ENCODE assay signal across 10 cellular contexts in the genomic region with DNA sequence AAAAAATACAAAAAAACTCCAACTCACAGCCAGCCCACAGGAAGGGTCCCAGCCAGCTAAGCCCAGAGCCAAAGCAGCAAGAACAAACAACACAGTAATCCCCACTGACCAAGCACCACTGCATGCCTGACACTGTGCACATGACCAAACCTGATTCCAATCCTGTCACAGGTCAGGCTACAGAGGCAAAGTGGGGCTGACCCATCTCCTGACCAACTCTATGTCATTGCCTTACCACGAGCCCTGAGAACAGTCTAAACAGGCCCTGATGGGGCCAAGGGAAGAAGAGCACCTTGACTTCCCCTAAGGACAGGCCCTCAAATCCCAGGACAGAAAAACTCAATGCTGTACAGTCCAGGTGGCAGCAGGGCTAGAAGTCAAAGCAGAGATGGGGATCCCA. TPM values are rescaled to one million over a fixed set of nuclear protein-coding genes. Genes with fewer than 3 reads are reported as not detected.
A peak's percentile ranks its signal among the peaks of the same experiment; 100 is the strongest.
DNase-seq lines count a peak whose midpoint lies in the region; ATAC-seq and TF ChIP-seq lines count a peak whose summit lies in the region.
"Had no signal": no experiment of that assay in that cellular context is flagged by ENCODE, and none has a peak within 500 bp of the region (broad histone marks: within the 10 kb centered on the region; RNA-seq: fewer than 3 reads in every experiment).

No MANE protein-coding gene starts in this region.

- no peak overlapping the region for H3K27ac Mint-ChIP-seq in GM23338
- no peak overlapping the region for H3K27ac Mint-ChIP-seq in stimulated activated naive B cell treated with anti-CD40 and anti-IgM and Interleukin-4, amounts not matched to agents 10 μg/mL and 1 μg/mL and 100 μg/mL, for 72 hours

- H3K4me3 ChIP-seq in GM23338 (peak overlapping the region; percentile 98), ascending aorta (peak overlapping the region in 1 of 2 donors; percentile 36), iPS-20b (ENCODE audit: low read length) (peak overlapping the region; percentile 82; the same call in 1 of the 2 replicates)

- H3K9me2 ChIP-seq in GM23338 (ENCODE audit: insufficient read depth) = peaks cover 1% of the 10 kb centered on the region; the same call in 1 of the 2 replicates

- H3K9me3 ChIP-seq in ascending aorta = no peaks in the 10 kb centered on the region
- peaks cover 19% of the 10 kb centered on the region for H3K9me3 ChIP-seq in iPS-20b (ENCODE audit: insufficient read depth, low read depth, low read length)

- H4K20me1 ChIP-seq in GM23338 (replicated peaks; ENCODE audit: insufficient read depth) = peaks cover 37% of the 10 kb centered on the region

- intact Hi-C loops in ascending aorta (cut with DNase I) = loop anchor here (5.0 kb wide), 2 partner anchors 231 to 269 kb away; a partner anchor contains a TSS

- H3F3A ChIP-seq in GM23338 (replicated peaks; ENCODE audit: low read depth) = peaks cover 11% of the 10 kb centered on the region; the same call in 1 of the 2 replicates

- peaks cover 23% of the 10 kb centered on the region for H3K4me1 Mint-ChIP-seq in GM23338
- peaks cover 39 to 56% of the 10 kb centered on the region in 2 donors for H3K4me1 Mint-ChIP-seq in stimulated activated naive B cell treated with anti-CD40 and anti-IgM and Interleukin-4, amounts not matched to agents 10 μg/mL and 1 μg/mL and 100 μg/mL, for 72 hours

- H2AFZ ChIP-seq in GM23338 = no peak overlapping the region

- H3K79me2 ChIP-seq in GM23338 (replicated peaks; ENCODE audit: insufficient read depth) = peaks cover 89% of the 10 kb centered on the region

- peaks cover 60% of the 10 kb centered on the region for H3K36me3 Mint-ChIP-seq in GM23338 (ENCODE audit: low read depth)
- H3K36me3 Mint-ChIP-seq in stimulated activated naive B cell treated with anti-CD40 and anti-IgM and Interleukin-4, amounts not matched to agents 10 μg/mL and 1 μg/mL and 100 μg/mL, for 72 hours = peaks cover 28 to 38% of the 10 kb centered on the region in 2 donors

- peaks cover 6% of the 10 kb centered on the region for H3K27me3 Mint-ChIP-seq in GM23338 (ENCODE audit: insufficient read depth, low read depth, poor library complexity)
- no peaks in the 10 kb centered on the region for H3K27me3 Mint-ChIP-seq in stimulated activated naive B cell treated with anti-CD40 and anti-IgM and Interleukin-4, amounts not matched to agents 10 μg/mL and 1 μg/mL and 100 μg/mL, for 72 hours

- no peaks in the 10 kb centered on the region for H3K27me3 ChIP-seq in GM23338 (ENCODE audit: insufficient read depth)
- H3K27me3 ChIP-seq in ascending aorta = no peaks in the 10 kb centered on the region
- H3K27me3 ChIP-seq in iPS-20b (ENCODE audit: insufficient read depth, low read length) = peaks cover 6% of the 10 kb centered on the region; the same call in 1 of the 2 replicates

- H3K27ac ChIP-seq in GM23338 (ENCODE audit: low read depth) = no peak overlapping the region
- peak overlapping the region; percentile 24 to 88 for H3K27ac ChIP-seq in ascending aorta
- no peak overlapping the region for H3K27ac ChIP-seq in iPS-20b (ENCODE audit: low read length)

- H3K36me3 ChIP-seq in GM23338 (ENCODE audit: insufficient read depth) = peaks cover 22% of the 10 kb centered on the region
- H3K36me3 ChIP-seq in ascending aorta = peaks cover 0 to 18% of the 10 kb centered on the region in 2 donors
- H3K36me3 ChIP-seq in iPS-20b (ENCODE audit: insufficient read depth, low read depth, low read length) = peaks cover 40% of the 10 kb centered on the region

- DNase-seq in GM23338 (ENCODE audit: low spot score) (no peak), ascending aorta (ENCODE audit: low spot score in 2 of 2) (no peak), NCI-H1417 (lab: John Stamatoyannopoulos, UW) (no peak), NCI-H345 (lab: John Stamatoyannopoulos, UW) (no peak)
- DNase-seq in stimulated activated naive B cell treated with anti-CD40 and anti-IgM and Interleukin-4, amounts not matched to agents 10 μg/mL and 1 μg/mL and 100 μg/mL, for 72 hours = no peak
- DNase-seq: left cardiac atrium; stimulated activated CD4-positive, alpha-beta T cell treated with anti-CD3 and anti-CD28 coated beads, Interleukin-1b, Interleukin-23, amount 100 ng/mL, for 48 hours had no signal

- ATAC-seq in GM23338 = no peak
- ATAC-seq in stimulated activated naive B cell treated with anti-CD40 and anti-IgM and Interleukin-4, amounts not matched to agents 10 μg/mL and 1 μg/mL and 100 μg/mL, for 72 hours (replicated peaks) = no peak
- no peak for ATAC-seq in GM19455 (IDR thresholded peaks at IDR 0.05; ENCODE audit: unreplicated experiment)
- ATAC-seq in GM21526 (IDR thresholded peaks at IDR 0.05; ENCODE audit: low FRiP score, unreplicated experiment) = no peak

- H3K9me3 Mint-ChIP-seq in GM23338 = peaks cover 42% of the 10 kb centered on the region
- H3K9me3 Mint-ChIP-seq in stimulated activated naive B cell treated with anti-CD40 and anti-IgM and Interleukin-4, amounts not matched to agents 10 μg/mL and 1 μg/mL and 100 μg/mL, for 72 hours = peaks cover 0 to 4% of the 10 kb centered on the region in 2 donors

- no peak overlapping the region for H3K9ac ChIP-seq in iPS-20b (ENCODE audit: low read depth, low read length)

- TF ChIP-seq CTCF in GM23338 (conservative IDR thresholded peaks at IDR 0.05; ENCODE audit: low read depth in 2 of 2) = no peak
- TF ChIP-seq CTCF in ascending aorta (IDR thresholded peaks at IDR 0.05) = no peak

- peaks cover 20% of the 10 kb centered on the region for H3K4me1 ChIP-seq in GM23338 (ENCODE audit: insufficient read depth)
- peaks cover 15 to 16% of the 10 kb centered on the region in 2 donors for H3K4me1 ChIP-seq in ascending aorta
- H3K4me1 ChIP-seq in iPS-20b (ENCODE audit: insufficient read depth, low read length) = peaks cover 7% of the 10 kb centered on the region; the same call in 1 of the 2 replicates

- H3K4me2 ChIP-seq in GM23338 = peak overlapping the region; percentile 99

- peak overlapping the region; percentile 9; the same call in 1 of the 3 replicates for H3K4me3 Mint-ChIP-seq in GM23338
- H3K4me3 Mint-ChIP-seq in stimulated activated naive B cell treated with anti-CD40 and anti-IgM and Interleukin-4, amounts not matched to agents 10 μg/mL and 1 μg/mL and 100 μg/mL, for 72 hours = peak overlapping the region; percentile 50 to 87

TF ChIP-seq in GM23338, 12 proteins besides CTCF, POLR2A, EP300 and RAD21 (continues in another document):
- TF ChIP-seq EZH2 (IDR thresholded peaks at IDR 0.05; ENCODE audit: low read depth, unreplicated experiment) = no peak

RNA-seq across cellular contexts. Expression of a gene that starts 2.4 kb away (rescaled TPM):
- 216 and 237 TPM in 2 replicates for total RNA-seq in GM23338 (2014; rRNA removed; shearing (Covaris generic))
- 49.3 and 55.0 TPM in 2 replicates for polyA plus RNA-seq in GM23338 (2016; fragmentation: Nextera tagmentation; extraction: Ambion mirVana)
- 49.4 TPM for total RNA-seq in ascending aorta

RNA-seq across cellular contexts. Expression of a gene that starts 41.9 kb away (rescaled TPM):
- 30.7 and 37.6 TPM in 2 replicates for total RNA-seq in GM23338 (2014; rRNA removed; shearing (Covaris generic))
- polyA plus RNA-seq in GM23338 (2016; fragmentation: Nextera tagmentation; extraction: Ambion mirVana) = 69.6 and 70.2 TPM in 2 replicates
- 37.4 TPM for total RNA-seq in ascending aorta

RNA-seq across cellular contexts. Expression of a gene that starts 59.3 kb away (rescaled TPM):
- 123 and 167 TPM in 2 replicates for total RNA-seq in GM23338 (2014; rRNA removed; shearing (Covaris generic))
- polyA plus RNA-seq in GM23338 (2016; fragmentation: Nextera tagmentation; extraction: Ambion mirVana) = 39.2 and 44.4 TPM in 2 replicates
- 121 TPM for total RNA-seq in ascending aorta

RNA-seq across cellular contexts. Expression of a gene that starts 60.0 kb away (rescaled TPM):
- 31.8 and 33.0 TPM in 2 replicates for total RNA-seq in GM23338 (2014; rRNA removed; shearing (Covaris generic))
- 28.1 and 34.0 TPM in 2 replicates for polyA plus RNA-seq in GM23338 (2016; fragmentation: Nextera tagmentation; extraction: Ambion mirVana)
- total RNA-seq in ascending aorta = 0.53 TPM

Comparison
In these comparisons a context has a peak if more than half of its experiments do, and no peak if none do; other contexts are left out.
1. H3K27ac ChIP-seq: peak in ascending aorta (2 of 2); none in GM23338 (single experiment) and iPS-20b (single experiment).